In the genomic region with DNA sequence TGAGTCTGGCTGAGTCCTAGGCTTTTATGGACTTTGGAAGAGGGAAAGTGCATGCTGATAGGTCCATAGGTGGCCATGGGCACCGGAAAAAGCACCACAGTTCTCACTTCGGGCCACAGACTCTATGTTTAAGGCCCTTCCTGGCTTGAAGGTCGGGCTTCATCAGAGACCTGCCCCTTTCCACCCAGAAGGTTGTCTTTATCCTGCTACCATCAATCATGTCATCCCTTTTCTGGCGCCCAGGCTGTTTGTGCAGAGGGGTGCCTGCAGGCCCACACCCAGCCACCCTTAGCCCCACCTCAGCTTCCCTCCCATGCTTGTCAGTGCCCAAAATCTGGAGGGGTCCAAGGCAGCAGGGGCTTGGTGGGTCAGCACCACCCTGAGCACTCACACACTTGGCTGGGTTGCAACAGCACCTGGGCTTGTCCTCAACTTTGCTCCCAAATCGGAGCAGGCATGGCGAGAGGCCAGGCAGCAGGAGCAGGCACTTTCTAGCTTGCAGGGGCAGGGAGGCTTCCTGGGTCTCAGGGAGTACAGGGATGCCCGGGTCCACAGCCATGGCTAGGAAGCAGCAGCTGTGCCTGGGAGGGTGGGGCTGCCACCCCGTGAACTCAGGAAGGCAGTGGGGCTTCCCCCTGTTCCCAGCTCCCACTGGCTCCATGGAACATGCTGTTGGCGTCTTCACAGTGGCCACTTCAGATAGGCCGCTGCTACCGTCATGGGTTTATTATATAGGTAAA, we compare ENCODE assay signal across 2 cellular contexts.
TF ChIP-seq lines count a peak whose summit lies in the region.

No MANE protein-coding gene starts in this region.

TF ChIP-seq in K562, 482 proteins besides CTCF, POLR2A, EP300 and RAD21 (continued from another document):
- TF ChIP-seq, protein P1, sequence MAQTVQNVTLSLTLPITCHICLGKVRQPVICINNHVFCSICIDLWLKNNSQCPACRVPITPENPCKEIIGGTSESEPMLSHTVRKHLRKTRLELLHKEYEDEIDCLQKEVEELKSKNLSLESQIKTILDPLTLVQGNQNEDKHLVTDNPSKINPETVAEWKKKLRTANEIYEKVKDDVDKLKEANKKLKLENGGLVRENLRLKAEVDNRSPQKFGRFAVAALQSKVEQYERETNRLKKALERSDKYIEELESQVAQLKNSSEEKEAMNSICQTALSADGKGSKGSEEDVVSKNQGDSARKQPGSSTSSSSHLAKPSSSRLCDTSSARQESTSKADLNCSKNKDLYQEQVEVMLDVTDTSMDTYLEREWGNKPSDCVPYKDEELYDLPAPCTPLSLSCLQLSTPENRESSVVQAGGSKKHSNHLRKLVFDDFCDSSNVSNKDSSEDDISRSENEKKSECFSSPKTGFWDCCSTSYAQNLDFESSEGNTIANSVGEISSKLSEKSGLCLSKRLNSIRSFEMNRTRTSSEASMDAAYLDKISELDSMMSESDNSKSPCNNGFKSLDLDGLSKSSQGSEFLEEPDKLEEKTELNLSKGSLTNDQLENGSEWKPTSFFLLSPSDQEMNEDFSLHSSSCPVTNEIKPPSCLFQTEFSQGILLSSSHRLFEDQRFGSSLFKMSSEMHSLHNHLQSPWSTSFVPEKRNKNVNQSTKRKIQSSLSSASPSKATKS (CRISPR knock-in tag; IDR thresholded peaks at IDR 0.05): no peak
- TF ChIP-seq, protein P2, sequence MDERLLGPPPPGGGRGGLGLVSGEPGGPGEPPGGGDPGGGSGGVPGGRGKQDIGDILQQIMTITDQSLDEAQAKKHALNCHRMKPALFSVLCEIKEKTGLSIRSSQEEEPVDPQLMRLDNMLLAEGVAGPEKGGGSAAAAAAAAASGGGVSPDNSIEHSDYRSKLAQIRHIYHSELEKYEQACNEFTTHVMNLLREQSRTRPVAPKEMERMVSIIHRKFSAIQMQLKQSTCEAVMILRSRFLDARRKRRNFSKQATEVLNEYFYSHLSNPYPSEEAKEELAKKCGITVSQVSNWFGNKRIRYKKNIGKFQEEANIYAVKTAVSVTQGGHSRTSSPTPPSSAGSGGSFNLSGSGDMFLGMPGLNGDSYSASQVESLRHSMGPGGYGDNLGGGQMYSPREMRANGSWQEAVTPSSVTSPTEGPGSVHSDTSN (CRISPR knock-in tag; IDR thresholded peaks at IDR 0.05; ENCODE audit: low read depth): no peak
- TF ChIP-seq, protein P2 (tag; conservative IDR thresholded peaks at IDR 0.05; ENCODE audit: low read depth): peak; percentile 73
- TF ChIP-seq PPARD (CRISPR knock-in tag; IDR thresholded peaks at IDR 0.05) (no peak), ELF4 (CRISPR knock-in tag; IDR thresholded peaks at IDR 0.05) (no peak), ZNF146 (CRISPR knock-in tag; IDR thresholded peaks at IDR 0.05; ENCODE audit: unreplicated experiment) (no peak), CREB1 (IDR thresholded peaks at IDR 0.05) (no peak), CREB1 (CRISPR knock-in tag; IDR thresholded peaks at IDR 0.05) (no peak), PHF8 (IDR thresholded peaks at IDR 0.05; ENCODE audit: borderline replicate concordance, low read length) (no peak), MEIS2 (IDR thresholded peaks at IDR 0.05; ENCODE audit: partially characterized antibody) (peak; percentile 56), RBM34 (IDR thresholded peaks at IDR 0.05; ENCODE audit: borderline replicate concordance, insufficient read depth, low read length) (no peak), HBP1 (CRISPR knock-in tag; IDR thresholded peaks at IDR 0.05) (no peak), ZNF165 (CRISPR knock-in tag; IDR thresholded peaks at IDR 0.05; ENCODE audit: borderline replicate concordance) (no peak), HIVEP1 (CRISPR knock-in tag; IDR thresholded peaks at IDR 0.05) (no peak)

TF ChIP-seq in liver, 16 proteins besides CTCF, POLR2A, EP300 and RAD21 (continued from another document):
- TF ChIP-seq, protein P3, sequence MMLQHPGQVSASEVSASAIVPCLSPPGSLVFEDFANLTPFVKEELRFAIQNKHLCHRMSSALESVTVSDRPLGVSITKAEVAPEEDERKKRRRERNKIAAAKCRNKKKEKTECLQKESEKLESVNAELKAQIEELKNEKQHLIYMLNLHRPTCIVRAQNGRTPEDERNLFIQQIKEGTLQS (IDR thresholded peaks at IDR 0.05): no peak
- TF ChIP-seq SP1 (IDR thresholded peaks at IDR 0.05): no peak
- no peak for TF ChIP-seq EGR1 (IDR thresholded peaks at IDR 0.05; ENCODE audit: low read depth in 2 of 2)
- no peak for TF ChIP-seq ZBTB33 (IDR thresholded peaks at IDR 0.05)
- no peak for TF ChIP-seq FOXA2 (IDR thresholded peaks at IDR 0.05)
- TF ChIP-seq HNF4G (IDR thresholded peaks at IDR 0.05): no peak
- no peak for TF ChIP-seq TAF1 (conservative IDR thresholded peaks at IDR 0.05)
- TF ChIP-seq YY1 (IDR thresholded peaks at IDR 0.05): no peak
- no peak for TF ChIP-seq MAX (IDR thresholded peaks at IDR 0.05)
- no peak for TF ChIP-seq RXRA (IDR thresholded peaks at IDR 0.05)
